8 cellular contexts compared by ENCODE assay signal in genomic region chr14:75427482-75428229, GRCh38. TPM values are rescaled to one million over a fixed set of nuclear protein-coding genes. Genes with fewer than 3 reads are reported as not detected.
A peak's percentile ranks its signal among the peaks of the same experiment; 100 is the strongest.
DNase-seq lines count a peak whose midpoint lies in the region; ATAC-seq and TF ChIP-seq lines count a peak whose summit lies in the region.

A gene with protein sequence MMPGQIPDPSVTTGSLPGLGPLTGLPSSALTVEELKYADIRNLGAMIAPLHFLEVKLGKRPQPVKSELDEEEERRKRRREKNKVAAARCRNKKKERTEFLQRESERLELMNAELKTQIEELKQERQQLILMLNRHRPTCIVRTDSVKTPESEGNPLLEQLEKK (plus strand): TSS chr14:75428022. CDS start chr14:75437921, 9,899 bp downstream.

- intact Hi-C loops in Right ventricle myocardium inferior (cut with DNase I), result loop anchor here (1.0 to 5.0 kb wide), 3 partner anchors 27 to 87 kb away; no protein-coding TSS in a partner anchor

- ATAC-seq in GM19023 (IDR thresholded peaks at IDR 0.05; ENCODE audit: unreplicated experiment), result peak; percentile 44
- peak; percentile 93 for ATAC-seq in Right ventricle myocardium inferior

- peak within 1 kb of the TSS; percentile 90 for H2AFZ ChIP-seq in osteoblast (ENCODE audit: low read length)

- H3K9ac ChIP-seq in SK-N-MC (ENCODE audit: insufficient read length), result peak within 1 kb of the TSS; percentile 77

- WGBS in adipose tissue, 3 donors, result 1% methylated on average over 52 to 91 of the region's 93 CpGs
- WGBS in urinary bladder, result under 1% methylated on average over 93 of the region's 93 CpGs

- H3K27me3 ChIP-seq in osteoblast (ENCODE audit: insufficient read depth, low read length), result no peaks in the 10 kb centered on the region

- peaks cover 13% of the 10 kb centered on the region; the same call in 1 of the 2 replicates for H3K36me3 ChIP-seq in SK-N-MC (ENCODE audit: insufficient read depth, low read length)
- H3K36me3 ChIP-seq in osteoblast (ENCODE audit: insufficient read depth, low read length), result peaks cover 11% of the 10 kb centered on the region
- H3K36me3 ChIP-seq in urinary bladder (ENCODE audit: insufficient read depth), result peaks cover 1% of the 10 kb centered on the region

- peak within 1 kb of the TSS; percentile 86 for H3K4me2 ChIP-seq in osteoblast (ENCODE audit: insufficient read depth, low read length)

- H3K79me2 ChIP-seq in osteoblast (ENCODE audit: insufficient read depth, low read length), result peaks cover 40% of the 10 kb centered on the region

- H3K9me3 ChIP-seq in SK-N-MC (ENCODE audit: low read depth, low read length), result no peaks in the 10 kb centered on the region
- no peaks in the 10 kb centered on the region for H3K9me3 ChIP-seq in osteoblast (ENCODE audit: low read depth, low read length)

- H3K4me1 ChIP-seq in osteoblast (ENCODE audit: insufficient read depth, low read length) (peaks cover 23% of the 10 kb centered on the region), urinary bladder (ENCODE audit: insufficient read depth) (no peaks in the 10 kb centered on the region)

- no peak for TF ChIP-seq CTCF in osteoblast (IDR thresholded peaks at IDR 0.05; ENCODE audit: extremely low read depth, low read depth, low read length)

- peak; percentile 95 for DNase-seq in AG20443 (ENCODE audit: low spot score)
- DNase-seq in HT1080 (ENCODE audit: low read depth), result peak; percentile 53
- DNase-seq in SK-N-MC (ENCODE audit: low read depth, low spot score), result no peak
- DNase-seq in Right ventricle myocardium inferior (ENCODE audit: missing footprints), result peak; percentile 98
- peak; percentile 97 for DNase-seq in osteoblast (ENCODE audit: insufficient read length, low spot score, missing footprints)

- H3K4me3 ChIP-seq in SK-N-MC (peak within 1 kb of the TSS; percentile 90), osteoblast (ENCODE audit: insufficient read depth, low read length) (peak within 1 kb of the TSS; percentile 76), urinary bladder (ENCODE audit: low read depth, low read length) (peak within 1 kb of the TSS; percentile 91)

- H4K20me1 ChIP-seq in osteoblast (ENCODE audit: insufficient read depth, low read length), result peaks cover 33% of the 10 kb centered on the region

- H3K27ac ChIP-seq in SK-N-MC (0 out of 2 replicates have a peak within 1 kb of the TSS, but pooled peaks have one; percentile 39), adipose tissue (ENCODE audit: low read depth, low read length) (peak within 1 kb of the TSS; percentile 34), osteoblast (ENCODE audit: low read depth, low read length) (no peak within 1 kb of the TSS), urinary bladder (ENCODE audit: low read depth) (peak within 1 kb of the TSS; percentile 78)

RNA-seq across cellular contexts. Expression of the gene that starts here (rescaled TPM):
- total RNA-seq in HT1080 (2014; rRNA removed; shearing (Covaris generic)), result 26.9 and 29.3 TPM in 2 replicates
- 49.5 and 57.8 TPM in 2 replicates for polyA plus RNA-seq in HT1080 (2015; cell fraction: cytosol; rRNA removed)
- 18.2 and 21.1 TPM in 2 replicates for polyA plus RNA-seq in HT1080 (2015; cell fraction: nucleus; rRNA removed)
- polyA plus RNA-seq in adipose tissue, result 100 to 1,000 TPM in 1 of 3 donors, 10 to 100 TPM in 2; 10.9 to 149 (median 49.8) TPM
- 27.2 TPM for total RNA-seq in Right ventricle myocardium inferior
- total RNA-seq in osteoblast, result 70.7 and 77.1 TPM in 2 replicates
- 24.6 TPM for total RNA-seq in urinary bladder
- 39.3 TPM for polyA plus RNA-seq in urinary bladder
